In genomic region chrX:115958687-115959359, GRCh38 we compare ENCODE assay signal across 14 cellular contexts.
DNase-seq lines count a peak whose midpoint lies in the region; ATAC-seq and TF ChIP-seq lines count a peak whose summit lies in the region.
"Had no signal": no experiment of that assay in that cellular context is flagged by ENCODE, and none has a peak within 500 bp of the region (broad histone marks: within the 10 kb centered on the region; RNA-seq: fewer than 3 reads in every experiment).

No MANE protein-coding gene starts in this region.

- TF ChIP-seq CTCF in GM12873 (IDR thresholded peaks at IDR 0.05; ENCODE audit: insufficient read depth, low read depth, low read length, missing control alignments), result peak; percentile 38
- TF ChIP-seq CTCF in fibroblast of mammary gland (conservative IDR thresholded peaks at IDR 0.05; ENCODE audit: control insufficient read depth, insufficient read depth, low read depth, low read length), result peak; percentile 13

- H3K4me3 ChIP-seq in fibroblast of mammary gland (ENCODE audit: control insufficient read depth, low read depth, low read length), result no peak overlapping the region
- H3K4me3 ChIP-seq: gastrocnemius medialis had no signal

- DNase-seq in NCI-H69 (lab: John Stamatoyannopoulos, UW) (peak; percentile 42), fibroblast of mammary gland (ENCODE audit: low read depth) (no peak), substantia nigra (lab: John Stamatoyannopoulos, UW) (no peak), islet precursor cell (no peak)
- DNase-seq: activated naive CD8-positive, alpha-beta T cell treated with anti-CD3 and anti-CD28 coated beads, Interleukin-2, amount 10 ng/mL, durations not matched to agents 7 days and 5 days; cortex of kidney; gastrocnemius medialis; left colon had no signal

- no peak overlapping the region for H3K27ac ChIP-seq in substantia nigra (ENCODE audit: low read depth, low read length, poor library complexity, severe bottlenecking)
- H3K27ac ChIP-seq: gastrocnemius medialis, neutrophil had no signal

- ATAC-seq in HG03354 (IDR thresholded peaks at IDR 0.05; ENCODE audit: poor library complexity, severe bottlenecking, unreplicated experiment), result peak; percentile 48
- ATAC-seq in GM18868 (IDR thresholded peaks at IDR 0.05; ENCODE audit: unreplicated experiment), result no peak
- no peak for ATAC-seq in GM21515 (IDR thresholded peaks at IDR 0.05; ENCODE audit: unreplicated experiment)
- ATAC-seq: gastrocnemius medialis; stimulated activated effector memory CD8-positive, alpha-beta T cell treated with anti-CD3 and anti-CD28 coated beads, Interleukin-12 subunit alpha, Interleukin-12 subunit beta, amount 100 ng/mL, for 72 hours had no signal
